In genomic region chr17:29587591-29587990, GRCh38 we compare ENCODE assay signal across 10 cellular contexts. TPM values are rescaled to one million over a fixed set of nuclear protein-coding genes. Genes with fewer than 3 reads are reported as not detected.
DNase-seq lines count a peak whose midpoint lies in the region; ATAC-seq, FAIRE-seq and TF ChIP-seq lines count a peak whose summit lies in the region.
"Had no signal": no experiment of that assay in that cellular context is flagged by ENCODE, and none has a peak within 500 bp of the region (broad histone marks: within the 10 kb centered on the region; RNA-seq: fewer than 3 reads in every experiment).

No MANE protein-coding gene starts in this region.

- peaks cover 17% of the 10 kb centered on the region for H3K9me1 ChIP-seq in keratinocyte (ENCODE audit: control insufficient read depth, extremely low read depth, insufficient read depth, low read length)

- peaks cover 74% of the 10 kb centered on the region for H3K4me1 Mint-ChIP-seq in activated T-cell treated with anti-CD3 and anti-CD28 coated beads, Interleukin-2, amount 50 U/mL, for 72 hours (ENCODE audit: low read depth)
- H3K4me1 Mint-ChIP-seq in activated naive CD8-positive, alpha-beta T cell treated with anti-CD3 and anti-CD28 coated beads, Interleukin-2, amount 10 ng/mL, durations not matched to agents 7 days and 5 days: peaks cover 53% of the 10 kb centered on the region

- H3K9me3 ChIP-seq in keratinocyte (ENCODE audit: control insufficient read depth, low read depth, low read length): no peaks in the 10 kb centered on the region
- H3K9me3 ChIP-seq in tibial artery: no peaks in the 10 kb centered on the region

- FAIRE-seq in keratinocyte (lab: Jason Lieb, UNC): no peak

- H2AFZ ChIP-seq in keratinocyte (ENCODE audit: control insufficient read depth, low read length): no peak overlapping the region

- H3K27ac Mint-ChIP-seq in activated T-cell treated with anti-CD3 and anti-CD28 coated beads, Interleukin-2, amount 50 U/mL, for 72 hours: no peak overlapping the region
- peak overlapping the region; percentile 30 for H3K27ac Mint-ChIP-seq in activated naive CD8-positive, alpha-beta T cell treated with anti-CD3 and anti-CD28 coated beads, Interleukin-2, amount 10 ng/mL, durations not matched to agents 7 days and 5 days

- H3K27me3 ChIP-seq in keratinocyte (ENCODE audit: control insufficient read depth, extremely low read depth, insufficient read depth, low read length) (no peaks in the 10 kb centered on the region), tibial artery (no peaks in the 10 kb centered on the region)

- TF ChIP-seq CTCF in keratinocyte (optimal IDR thresholded peaks at IDR 0.05 in 1 of 3, IDR thresholded peaks at IDR 0.05 in 1 of 3, conservative IDR thresholded peaks at IDR 0.05 in 1 of 3; ENCODE audit: extremely low read depth in 1 of 3, insufficient read depth in 2 of 3, low read length in 3 of 3): no peak
- TF ChIP-seq CTCF in tibial artery (IDR thresholded peaks at IDR 0.05): no peak

- H3K27ac ChIP-seq in keratinocyte (ENCODE audit: control insufficient read depth, insufficient read depth, low read length) (peak overlapping the region; percentile 64), tibial artery (peak overlapping the region; percentile 78 to 84)

- POLR2A ChIA-PET in activated naive CD8-positive, alpha-beta T cell treated with anti-CD3 and anti-CD28 coated beads, Interleukin-2, amount 10 ng/mL, durations not matched to agents 7 days and 5 days (lab: Charles Lee): interaction anchor here (0.9 to 3.7 kb wide), 7 partner anchors 13 to 197 kb away, joined by 4 to 34 read pairs (median 6); partner anchors contain the start of genes ABHD15, TAOK1 and TP53I13

- H3K27me3 Mint-ChIP-seq in activated T-cell treated with anti-CD3 and anti-CD28 coated beads, Interleukin-2, amount 50 U/mL, for 72 hours (ENCODE audit: low read depth): no peaks in the 10 kb centered on the region
- H3K27me3 Mint-ChIP-seq in activated naive CD8-positive, alpha-beta T cell treated with anti-CD3 and anti-CD28 coated beads, Interleukin-2, amount 10 ng/mL, durations not matched to agents 7 days and 5 days: no peaks in the 10 kb centered on the region

- H3K4me3 Mint-ChIP-seq in activated T-cell treated with anti-CD3 and anti-CD28 coated beads, Interleukin-2, amount 50 U/mL, for 72 hours: peak overlapping the region; percentile 96
- peak overlapping the region; percentile 97 for H3K4me3 Mint-ChIP-seq in activated naive CD8-positive, alpha-beta T cell treated with anti-CD3 and anti-CD28 coated beads, Interleukin-2, amount 10 ng/mL, durations not matched to agents 7 days and 5 days

- H3K4me3 ChIP-seq in keratinocyte (ENCODE audit: control insufficient read depth in 2 of 3, extremely low read depth in 1 of 3, insufficient read depth in 2 of 3, low read depth in 1 of 3, low read length in 3 of 3): peak overlapping the region; percentile 81 to 92 (median 85)
- peak overlapping the region; percentile 74 to 93 for H3K4me3 ChIP-seq in tibial artery

- peaks cover 28% of the 10 kb centered on the region for H4K20me1 ChIP-seq in keratinocyte (ENCODE audit: control insufficient read depth, extremely low read depth, insufficient read depth, low read length)

- H3K36me3 ChIP-seq in keratinocyte (ENCODE audit: control insufficient read depth in 2 of 2, extremely low read depth in 1 of 2, insufficient read depth in 2 of 2, low read length in 2 of 2): peaks cover 6 to 11% of the 10 kb centered on the region in 2 experiments
- H3K36me3 ChIP-seq in tibial artery: peaks cover 0 to 11% (median 0%) of the 10 kb centered on the region in 3 donors

- H3K4me2 ChIP-seq in keratinocyte (ENCODE audit: control insufficient read depth, extremely low read depth, insufficient read depth, low read depth, low read length): peak overlapping the region; percentile 97

- no peaks in the 10 kb centered on the region for H3K9me3 Mint-ChIP-seq in activated T-cell treated with anti-CD3 and anti-CD28 coated beads, Interleukin-2, amount 50 U/mL, for 72 hours
- H3K9me3 Mint-ChIP-seq in activated naive CD8-positive, alpha-beta T cell treated with anti-CD3 and anti-CD28 coated beads, Interleukin-2, amount 10 ng/mL, durations not matched to agents 7 days and 5 days: no peaks in the 10 kb centered on the region

- no peak for ATAC-seq in activated T-cell treated with anti-CD3 and anti-CD28 coated beads, Interleukin-2, amount 50 U/mL, for 72 hours (replicated peaks in 1 of 2)
- ATAC-seq in activated naive CD8-positive, alpha-beta T cell treated with anti-CD3 and anti-CD28 coated beads, Interleukin-2, amount 10 ng/mL, durations not matched to agents 7 days and 5 days (ENCODE audit: low read depth): no peak
- no peak for ATAC-seq in GM18502 (IDR thresholded peaks at IDR 0.05; ENCODE audit: poor library complexity, unreplicated experiment)

- peaks cover 59% of the 10 kb centered on the region for H3K79me2 ChIP-seq in keratinocyte (ENCODE audit: control insufficient read depth, insufficient read depth, low read length)

- peaks cover 6 to 7% of the 10 kb centered on the region in 2 donors for H3K36me3 Mint-ChIP-seq in activated T-cell treated with anti-CD3 and anti-CD28 coated beads, Interleukin-2, amount 50 U/mL, for 72 hours (ENCODE audit: insufficient read depth in 2 of 2)
- peaks cover 1% of the 10 kb centered on the region for H3K36me3 Mint-ChIP-seq in activated naive CD8-positive, alpha-beta T cell treated with anti-CD3 and anti-CD28 coated beads, Interleukin-2, amount 10 ng/mL, durations not matched to agents 7 days and 5 days

- DNase-seq in activated T-cell treated with anti-CD3 and anti-CD28 coated beads, Interleukin-2, amount 50 U/mL, for 72 hours: no peak
- DNase-seq in activated T-cell treated with anti-CD3 and anti-CD28 coated beads for 4 hours (no peak), keratinocyte (ENCODE audit: low read depth, low spot score) (no peak), tibial artery (no peak), NCI-H1436 (lab: John Stamatoyannopoulos, UW) (no peak), NCI-H446 treated with DMSO at 0.1 percent for 48 hours (lab: John Stamatoyannopoulos, UW) (no peak)
- DNase-seq in activated naive CD8-positive, alpha-beta T cell treated with anti-CD3 and anti-CD28 coated beads, Interleukin-2, amount 10 ng/mL, durations not matched to agents 7 days and 5 days: no peak
- DNase-seq: activated CD4-positive, alpha-beta T cell treated with anti-CD3 and anti-CD28 coated beads, Interleukin-2, amount 50 U/mL, for 1 hour; NCI-H2029 treated with DMSO at 0.1 percent for 48 hours had no signal

- H3K4me1 ChIP-seq in keratinocyte (ENCODE audit: control insufficient read depth, extremely low read depth, insufficient read depth, low read length) (peaks cover 85% of the 10 kb centered on the region), tibial artery (peaks cover 0 to 72% (median 64%) of the 10 kb centered on the region in 4 donors)

- H3K9ac ChIP-seq in keratinocyte (ENCODE audit: control insufficient read depth, extremely low read depth, insufficient read depth, low read length): peak overlapping the region; percentile 78

- dilution Hi-C loops in keratinocyte (cut with MboI; ENCODE audit: extremely low pct_ligation_motif_present, low sequenced_read_pairs): no loop called here

- intact Hi-C loops in tibial artery (cut with DNase I; ENCODE audit: low total_unique reads): no loop called here

RNA-seq across cellular contexts. Expression of gene GIT1, which starts 1.9 kb away (rescaled TPM):
- total RNA-seq in activated T-cell treated with anti-CD3 and anti-CD28 coated beads, Interleukin-2, amount 50 U/mL, for 72 hours: 10 to 100 TPM; 45.0 to 47.4 TPM
- 10 to 100 TPM; 73.3 to 73.4 TPM for total RNA-seq in activated naive CD8-positive, alpha-beta T cell treated with anti-CD3 and anti-CD28 coated beads, Interleukin-2, amount 10 ng/mL, durations not matched to agents 7 days and 5 days
- 35.9 to 42.7 TPM (median 37.9 TPM) in 3 replicates for polyA plus RNA-seq in keratinocyte
- polyA plus RNA-seq in keratinocyte (2011; ENCODE audit: low read depth): 34.5 TPM
- polyA plus RNA-seq in keratinocyte (2011; cell fraction: cytosol; rRNA removed): 26.3 and 43.3 TPM in 2 replicates
- polyA plus RNA-seq in keratinocyte (2011; cell fraction: nucleus; rRNA removed): 55.9 and 64.8 TPM in 2 replicates
- polyA plus RNA-seq in keratinocyte (2012; ENCODE audit: low replicate concordance): 28.3 and 36.4 TPM in 2 replicates
- 43.0 to 93.0 TPM (median 49.5 TPM) in 3 replicates for polyA minus RNA-seq in keratinocyte
- polyA minus RNA-seq in keratinocyte (2011; cell fraction: cytosol; rRNA and poly(A)+ RNA removed): 58.7 TPM
- polyA minus RNA-seq in keratinocyte (2011; cell fraction: nucleus; rRNA and poly(A)+ RNA removed): 36.5 and 45.9 TPM in 2 replicates

RNA-seq across cellular contexts. Expression of gene ANKRD13B, which starts 5.3 kb away (rescaled TPM):
- 10 to 100 TPM in 1 of 2 donors, 1 to 10 TPM in 1; 7.9 to 13.5 TPM for total RNA-seq in activated T-cell treated with anti-CD3 and anti-CD28 coated beads, Interleukin-2, amount 50 U/mL, for 72 hours
- total RNA-seq in activated naive CD8-positive, alpha-beta T cell treated with anti-CD3 and anti-CD28 coated beads, Interleukin-2, amount 10 ng/mL, durations not matched to agents 7 days and 5 days: 1 to 10 TPM; 6.0 to 7.9 TPM
- 3.7 to 6.5 TPM (median 5.0 TPM) in 3 replicates for polyA plus RNA-seq in keratinocyte
- 3.7 TPM for polyA plus RNA-seq in keratinocyte (2011; ENCODE audit: low read depth)
- polyA plus RNA-seq in keratinocyte (2011; cell fraction: cytosol; rRNA removed): 2.8 and 5.7 TPM in 2 replicates
- 13.0 and 14.3 TPM in 2 replicates for polyA plus RNA-seq in keratinocyte (2011; cell fraction: nucleus; rRNA removed)
- polyA plus RNA-seq in keratinocyte (2012; ENCODE audit: low replicate concordance): 6.7 and 7.8 TPM in 2 replicates
- polyA minus RNA-seq in keratinocyte: 4.8 to 12.7 TPM (median 5.3 TPM) in 3 replicates
- polyA minus RNA-seq in keratinocyte (2011; cell fraction: cytosol; rRNA and poly(A)+ RNA removed): 12.9 TPM
- polyA minus RNA-seq in keratinocyte (2011; cell fraction: nucleus; rRNA and poly(A)+ RNA removed): 6.2 and 9.9 TPM in 2 replicates

RNA-seq across cellular contexts. Expression of gene TP53I13, which starts 19.1 kb away (rescaled TPM):
- 100 to 1,000 TPM in 1 of 2 donors, 10 to 100 TPM in 1; 77.4 to 103 TPM for total RNA-seq in activated T-cell treated with anti-CD3 and anti-CD28 coated beads, Interleukin-2, amount 50 U/mL, for 72 hours
- total RNA-seq in activated naive CD8-positive, alpha-beta T cell treated with anti-CD3 and anti-CD28 coated beads, Interleukin-2, amount 10 ng/mL, durations not matched to agents 7 days and 5 days: 100 to 1,000 TPM; 154 to 155 TPM
- 11.9 to 34.7 TPM (median 14.5 TPM) in 3 replicates for polyA plus RNA-seq in keratinocyte
- polyA plus RNA-seq in keratinocyte (2011; ENCODE audit: low read depth): 4.4 TPM
- 5.8 and 16.5 TPM in 2 replicates for polyA plus RNA-seq in keratinocyte (2011; cell fraction: cytosol; rRNA removed)
- 71.4 and 101 TPM in 2 replicates for polyA plus RNA-seq in keratinocyte (2011; cell fraction: nucleus; rRNA removed)
- polyA plus RNA-seq in keratinocyte (2012; ENCODE audit: low replicate concordance): 17.7 and 24.8 TPM in 2 replicates
- 10.9 to 22.2 TPM (median 13.1 TPM) in 3 replicates for polyA minus RNA-seq in keratinocyte
- polyA minus RNA-seq in keratinocyte (2011; cell fraction: cytosol; rRNA and poly(A)+ RNA removed): 39.5 TPM
- 21.7 and 26.6 TPM in 2 replicates for polyA minus RNA-seq in keratinocyte (2011; cell fraction: nucleus; rRNA and poly(A)+ RNA removed)

RNA-seq across cellular contexts. Expression of gene ABHD15, which starts 20.8 kb away (rescaled TPM):
- 1 to 10 TPM; 7.4 to 7.7 TPM for total RNA-seq in activated T-cell treated with anti-CD3 and anti-CD28 coated beads, Interleukin-2, amount 50 U/mL, for 72 hours
- total RNA-seq in activated naive CD8-positive, alpha-beta T cell treated with anti-CD3 and anti-CD28 coated beads, Interleukin-2, amount 10 ng/mL, durations not matched to agents 7 days and 5 days: 10 to 100 TPM; 20.0 to 20.4 TPM
- polyA plus RNA-seq in keratinocyte: 6.2 to 6.9 TPM (median 6.8 TPM) in 3 replicates
- 1.5 TPM for polyA plus RNA-seq in keratinocyte (2011; ENCODE audit: low read depth)
- 5.3 and 5.5 TPM in 2 replicates for polyA plus RNA-seq in keratinocyte (2011; cell fraction: cytosol; rRNA removed)
- polyA plus RNA-seq in keratinocyte (2011; cell fraction: nucleus; rRNA removed): 11.2 and 11.7 TPM in 2 replicates
- 2.8 and 7.5 TPM in 2 replicates for polyA plus RNA-seq in keratinocyte (2012; ENCODE audit: low replicate concordance)
- polyA minus RNA-seq in keratinocyte: 9.9 to 13.5 TPM (median 13.0 TPM) in 3 replicates
- 12.3 TPM for polyA minus RNA-seq in keratinocyte (2011; cell fraction: cytosol; rRNA and poly(A)+ RNA removed)
- 12.8 and 13.8 TPM in 2 replicates for polyA minus RNA-seq in keratinocyte (2011; cell fraction: nucleus; rRNA and poly(A)+ RNA removed)

RNA-seq across cellular contexts. Expression of gene CORO6, which starts 35.1 kb away (rescaled TPM):
- 10 to 100 TPM; 10.4 to 13.9 TPM for total RNA-seq in activated T-cell treated with anti-CD3 and anti-CD28 coated beads, Interleukin-2, amount 50 U/mL, for 72 hours
- total RNA-seq in activated naive CD8-positive, alpha-beta T cell treated with anti-CD3 and anti-CD28 coated beads, Interleukin-2, amount 10 ng/mL, durations not matched to agents 7 days and 5 days: 1 to 10 TPM; 8.2 to 9.0 TPM
- polyA plus RNA-seq in keratinocyte: 20.5 to 50.9 TPM (median 28.8 TPM) in 3 replicates
- polyA plus RNA-seq in keratinocyte (2011; ENCODE audit: low read depth): 6.6 TPM
- polyA plus RNA-seq in keratinocyte (2011; cell fraction: cytosol; rRNA removed): 9.2 and 10.8 TPM in 2 replicates
- 191 and 224 TPM in 2 replicates for polyA plus RNA-seq in keratinocyte (2011; cell fraction: nucleus; rRNA removed)
- 14.6 and 16.8 TPM in 2 replicates for polyA plus RNA-seq in keratinocyte (2012; ENCODE audit: low replicate concordance)
- polyA minus RNA-seq in keratinocyte: 34.8 to 68.4 TPM (median 42.9 TPM) in 3 replicates
- 17.6 TPM for polyA minus RNA-seq in keratinocyte (2011; cell fraction: cytosol; rRNA and poly(A)+ RNA removed)
- polyA minus RNA-seq in keratinocyte (2011; cell fraction: nucleus; rRNA and poly(A)+ RNA removed): 35.6 and 40.7 TPM in 2 replicates
